ENCODE assay signal across 20 cellular contexts in genomic region chr9:7164440-7165349, GRCh38.
A peak's percentile ranks its signal among the peaks of the same experiment; 100 is the strongest.
DNase-seq lines count a peak whose midpoint lies in the region; ATAC-seq, FAIRE-seq and TF ChIP-seq lines count a peak whose summit lies in the region.
"Had no signal": no experiment of that assay in that cellular context is flagged by ENCODE, and none has a peak within 500 bp of the region (broad histone marks: within the 10 kb centered on the region; RNA-seq: fewer than 3 reads in every experiment).

No MANE protein-coding gene starts in this region.

- no TSS peak for BruUV-seq in IMR-90 (replicated peaks; lab: Mats Ljungman, UMichigan)
- no TSS peak for BruUV-seq in K562 (replicated peaks; lab: Mats Ljungman, UMichigan)

- peaks cover 0 to 8% (median 3%) of the 10 kb centered on the region in 4 donors for H3K4me1 Mint-ChIP-seq in CD4-positive, CD25-positive, alpha-beta regulatory T cell
- H3K4me1 Mint-ChIP-seq in nephron progenitor cell = peaks cover 53% of the 10 kb centered on the region

- H3K56ac ChIP-seq in IMR-90 (ENCODE audit: extremely low read depth, insufficient read depth, low read length) = no peak overlapping the region

- dilution Hi-C loops in IMR-90 (cut with HindIII; ENCODE audit: low sequenced_read_pairs, unreplicated experiment) = no loop called here

- TF ChIP-seq POLR2A in IMR-90 (IDR thresholded peaks at IDR 0.05; ENCODE audit: low read depth, low read length) (no peak), K562 (conservative IDR thresholded peaks at IDR 0.05) (no peak)

- no peak for TF ChIP-seq EP300 in K562 (IDR thresholded peaks at IDR 0.05; ENCODE audit: low read length)

- TF ChIP-seq RAD21 in IMR-90 (IDR thresholded peaks at IDR 0.05; ENCODE audit: low read length) (no peak), K562 (CRISPR knock-in tag; conservative IDR thresholded peaks at IDR 0.05 in 1 of 2, IDR thresholded peaks at IDR 0.05 in 1 of 2) (no peak)

- H3K79me2 ChIP-seq in K562 (ENCODE audit: control insufficient read depth, insufficient read depth, low read length) = no peaks in the 10 kb centered on the region

- no peak overlapping the region for H3K4me3 Mint-ChIP-seq in CD4-positive, CD25-positive, alpha-beta regulatory T cell
- no peak overlapping the region for H3K4me3 Mint-ChIP-seq in nephron progenitor cell
- H3K4me3 Mint-ChIP-seq: CD8-positive, alpha-beta memory T cell had no signal

- no peak overlapping the region for H2BK20ac ChIP-seq in IMR-90 (ENCODE audit: low read depth, low read length)

- H2BK15ac ChIP-seq in IMR-90 (ENCODE audit: low read depth, low read length) = no peak overlapping the region

- no peaks in the 10 kb centered on the region for H3K4me1 ChIP-seq in CD4-positive, CD25-positive, alpha-beta regulatory T cell (ENCODE audit: control insufficient read depth, insufficient read depth, low read length, poor library complexity, severe bottlenecking)
- H3K4me1 ChIP-seq in IMR-90 (ENCODE audit: control insufficient read depth, insufficient read depth, low read length) = no peaks in the 10 kb centered on the region
- peaks cover 0 to 17% of the 10 kb centered on the region in 2 experiments; a peak in 3 of 5 replicates for H3K4me1 ChIP-seq in K562 (replicated peaks in 1 of 2; ENCODE audit: control insufficient read depth in 2 of 2, insufficient read depth in 2 of 2, low read length in 2 of 2)
- H3K4me1 ChIP-seq: A549, HAP-1 had no signal

- no peak for FAIRE-seq in K562 (lab: Jason Lieb, UNC)
- FAIRE-seq: A549, GM12878 had no signal

- H4K5ac ChIP-seq in IMR-90 (ENCODE audit: low read depth, low read length) = no peak overlapping the region

- no peak overlapping the region for H3K4me2 ChIP-seq in IMR-90 (ENCODE audit: low read depth, low read length)
- H3K4me2 ChIP-seq in K562 (ENCODE audit: insufficient read depth, low read length) = peak overlapping the region; percentile 43; the same call in 1 of the 2 replicates
- H3K4me2 ChIP-seq: A549, SK-N-SH had no signal

- no peaks in the 10 kb centered on the region for H4K20me1 ChIP-seq in IMR-90 (ENCODE audit: insufficient read depth, low read length)
- no peaks in the 10 kb centered on the region for H4K20me1 ChIP-seq in K562 (replicated peaks; ENCODE audit: control insufficient read depth, insufficient read depth, low read length)

- H3K27me3 ChIP-seq in CD4-positive, CD25-positive, alpha-beta regulatory T cell (ENCODE audit: control insufficient read depth, insufficient read depth, low read length) = no peaks in the 10 kb centered on the region
- H3K27me3 ChIP-seq in IMR-90 (ENCODE audit: control insufficient read depth, insufficient read depth, low read length) = no peaks in the 10 kb centered on the region
- H3K27me3 ChIP-seq in K562 (ENCODE audit: control insufficient read depth in 2 of 2, insufficient read depth in 2 of 2, low read length in 2 of 2) = no peaks in the 10 kb centered on the region

- H3K4me3 ChIP-seq in CD4-positive, CD25-positive, alpha-beta regulatory T cell (ENCODE audit: low read depth, low read length) = no peak overlapping the region
- H3K4me3 ChIP-seq in IMR-90 (ENCODE audit: insufficient read depth, low read depth, low read length) (no peak overlapping the region), K562 (no peak overlapping the region)
- H3K4me3 ChIP-seq: A549, GM12878, HAP-1 had no signal

- H3K9me3 ChIP-seq in CD4-positive, CD25-positive, alpha-beta regulatory T cell (ENCODE audit: control insufficient read depth in 2 of 2, low read length in 2 of 2) = no peaks in the 10 kb centered on the region
- H3K9me3 ChIP-seq in IMR-90 (ENCODE audit: control insufficient read depth, insufficient read depth, low read length) (no peaks in the 10 kb centered on the region), K562 (replicated peaks; ENCODE audit: control insufficient read depth, insufficient read depth, low read depth, low read length) (no peaks in the 10 kb centered on the region)
- H3K9me3 ChIP-seq: A549, HAP-1, SK-N-SH had no signal

- peak overlapping the region in 2 of 3 donors; percentile 6 to 52 for H3K27ac Mint-ChIP-seq in CD4-positive, CD25-positive, alpha-beta regulatory T cell
- H3K27ac Mint-ChIP-seq in nephron progenitor cell = peak overlapping the region; percentile 73

- H3K23ac ChIP-seq in IMR-90 (ENCODE audit: low read depth, low read length) = no peak overlapping the region

- no peak overlapping the region for H2BK5ac ChIP-seq in IMR-90 (ENCODE audit: low read depth, low read length, poor library complexity, severe bottlenecking)

- H3K9me1 ChIP-seq in IMR-90 (ENCODE audit: insufficient read depth, low read length) (no peaks in the 10 kb centered on the region), K562 (ENCODE audit: control insufficient read depth, insufficient read depth, low read length) (no peaks in the 10 kb centered on the region)

- DNase-seq in CD4-positive, CD25-positive, alpha-beta regulatory T cell = no peak
- DNase-seq in IMR-90 (no peak), K562 (ENCODE audit: extremely low read depth in 1 of 4, low spot score in 3 of 4) (no peak), nephron progenitor cell (no peak), CD1c-positive myeloid dendritic cell (ENCODE audit: extremely low spot score) (no peak)
- no peak for DNase-seq in stimulated activated naive CD4-positive, alpha-beta T cell (lab: John Stamatoyannopoulos, UW)
- DNase-seq: CD8-positive, alpha-beta memory T cell; DMS53; EL; KG1; NCI-H146; NCI-H2081; NCI-H82; RPMI8226; SHP77 treated with DMSO at 0.1 percent for 48 hours; SK-N-SH had no signal

- H3K27ac ChIP-seq in CD4-positive, CD25-positive, alpha-beta regulatory T cell (ENCODE audit: insufficient read depth, low read length, poor library complexity, severe bottlenecking) = no peak overlapping the region
- H3K27ac ChIP-seq in IMR-90 (ENCODE audit: insufficient read depth, low read length) (no peak overlapping the region), K562 (ENCODE audit: extremely low read depth, low read depth, low read length) (no peak overlapping the region; the same call in 2 of the 3 replicates)
- H3K27ac ChIP-seq: A549 had no signal

- H2AK5ac ChIP-seq in IMR-90 (ENCODE audit: low read depth, low read length) = no peak overlapping the region

- peaks cover 29% of the 10 kb centered on the region for H3K36me3 ChIP-seq in CD4-positive, CD25-positive, alpha-beta regulatory T cell (ENCODE audit: control insufficient read depth, insufficient read depth, low read length)
- H3K36me3 ChIP-seq in IMR-90 (ENCODE audit: control insufficient read depth, insufficient read depth, low read length) (0 out of 2 replicates have a peak, but pooled peaks cover 3% of the 10 kb centered on the region), K562 (ENCODE audit: control insufficient read depth, insufficient read depth, low read length) (no peaks in the 10 kb centered on the region; the same call in 2 of the 3 replicates)
- H3K36me3 ChIP-seq: HAP-1 had no signal

- peaks cover 40% of the 10 kb centered on the region for H3K36me3 Mint-ChIP-seq in CD4-positive, CD25-positive, alpha-beta regulatory T cell
- H3K36me3 Mint-ChIP-seq in nephron progenitor cell (ENCODE audit: low read depth) = peaks cover 22% of the 10 kb centered on the region

- TF ChIP-seq CTCF in IMR-90 (conservative IDR thresholded peaks at IDR 0.05; ENCODE audit: low read depth, low read length) (no peak), K562 (IDR thresholded peaks at IDR 0.05 in 2 of 3, conservative IDR thresholded peaks at IDR 0.05 in 1 of 3; ENCODE audit: insufficient read depth in 2 of 3, low read depth in 1 of 3, low read length in 3 of 3) (no peak), nephron progenitor cell (IDR thresholded peaks at IDR 0.05) (no peak)

- WGBS in IMR-90 (ENCODE audit: extremely low coverage in 2 of 2, insufficient read length in 1 of 2), 2 experiments = no CpG with 5 or more reads among the region's 13 CpGs
- WGBS in K562 (ENCODE audit: insufficient coverage, low coverage, missing lambda C conversion rate) = 52% methylated on average over 9 of the region's 13 CpGs

- in situ Hi-C loops in IMR-90 (cut with MboI; ENCODE audit: low sequenced_read_pairs) = no loop called here
- in situ Hi-C loops in K562 (cut with MboI) = no loop called here

- ATAC-seq in CD4-positive, CD25-positive, alpha-beta regulatory T cell (ENCODE audit: low read depth in 2 of 2) = no peak
- ATAC-seq in IMR-90 (ENCODE audit: low read depth) = no peak
- peak; percentile 28; the same call in 1 of the 3 replicates for ATAC-seq in K562
- ATAC-seq in HG02970 (IDR thresholded peaks at IDR 0.05; ENCODE audit: low FRiP score, unreplicated experiment) = no peak
- ATAC-seq: A549, GM12878 had no signal

- H3K79me1 ChIP-seq in IMR-90 (ENCODE audit: low read depth in 1 of 2, low read length in 2 of 2) = no peaks in the 10 kb centered on the region

- H4K91ac ChIP-seq in IMR-90 (ENCODE audit: insufficient read depth, low read depth, low read length) = no peak overlapping the region

- POLR2A ChIA-PET in IMR-90 (lab: Charles Lee; ENCODE audit: unreplicated experiment) = no interaction called here
- POLR2A ChIA-PET in K562 (lab: Yijun Ruan, JAX) = interaction anchor here (0.6 to 1.0 kb wide), 2 partner anchors 13 to 16 kb away, joined by 3 read pairs; no protein-coding TSS in a partner anchor

- CTCF ChIA-PET in IMR-90 (lab: Yijun Ruan, JAX) = no interaction called here
- CTCF ChIA-PET in K562 (lab: Yijun Ruan, JAX; ENCODE audit: low intra/inter-chr PET ratio) = no interaction called here

- H3K18ac ChIP-seq in IMR-90 (ENCODE audit: low read depth, low read length) = no peak overlapping the region

- H3K14ac ChIP-seq in IMR-90 (replicated peaks; ENCODE audit: low read depth, low read length) = no peak overlapping the region

- no peak overlapping the region for H2BK120ac ChIP-seq in IMR-90 (ENCODE audit: low read depth, low read length)

- intact Hi-C loops in IMR-90 (cut with micrococcal nuclease) = no loop called here
- intact Hi-C loops in K562 (cut with micrococcal nuclease) = no loop called here

- no peak overlapping the region for H3K4ac ChIP-seq in IMR-90 (ENCODE audit: low read depth, low read length)

- H2AFZ ChIP-seq in IMR-90 (replicated peaks; ENCODE audit: low read length, poor library complexity) = peak overlapping the region; percentile 15
- no peak overlapping the region for H2AFZ ChIP-seq in K562 (ENCODE audit: low read depth, low read length)

- H3K9ac ChIP-seq in IMR-90 (ENCODE audit: low read depth, low read length) (no peak overlapping the region), K562 (ENCODE audit: insufficient read depth in 1 of 2, low read depth in 2 of 2, low read length in 2 of 2) (no peak overlapping the region)
- H3K9ac ChIP-seq: SK-N-SH had no signal

- H3K27me3 Mint-ChIP-seq in CD4-positive, CD25-positive, alpha-beta regulatory T cell = no peaks in the 10 kb centered on the region
- no peaks in the 10 kb centered on the region for H3K27me3 Mint-ChIP-seq in nephron progenitor cell (ENCODE audit: low read depth, poor library complexity)
- H3K27me3 Mint-ChIP-seq: CD8-positive, alpha-beta memory T cell had no signal

- H2AK9ac ChIP-seq in IMR-90 (replicated peaks; ENCODE audit: low read depth, low read length, poor library complexity) = no peak overlapping the region

- no peak overlapping the region for H4K8ac ChIP-seq in IMR-90 (ENCODE audit: low read depth in 2 of 2, low read length in 2 of 2)

- H3K9me3 Mint-ChIP-seq in CD4-positive, CD25-positive, alpha-beta regulatory T cell = no peaks in the 10 kb centered on the region
- H3K9me3 Mint-ChIP-seq in nephron progenitor cell = peaks cover 11% of the 10 kb centered on the region
- H3K9me3 Mint-ChIP-seq: CD8-positive, alpha-beta memory T cell had no signal

TF ChIP-seq in K562, 482 proteins besides CTCF, POLR2A, EP300 and RAD21 (continues in another document):
- TF ChIP-seq BHLHE40 (IDR thresholded peaks at IDR 0.05; ENCODE audit: low read length) = no peak
